1 cellular context compared by ENCODE assay signal in genomic region chr1:153792631-153793041, GRCh38.
TF ChIP-seq lines count a peak whose summit lies in the region.

No MANE protein-coding gene starts in this region.

TF ChIP-seq in IMR-90, 13 proteins besides CTCF, POLR2A, EP300 and RAD21:
- no peak for TF ChIP-seq MXI1 (IDR thresholded peaks at IDR 0.05; ENCODE audit: borderline replicate concordance, low read depth, low read length)
- TF ChIP-seq SMC3 (IDR thresholded peaks at IDR 0.05; ENCODE audit: low read depth, low read length) = no peak
- no peak for TF ChIP-seq CHD1 (IDR thresholded peaks at IDR 0.05; ENCODE audit: low read depth, low read length)
- no peak for TF ChIP-seq MAZ (IDR thresholded peaks at IDR 0.05; ENCODE audit: borderline replicate concordance, low read depth, low read length)
- no peak for TF ChIP-seq NFE2L2 (IDR thresholded peaks at IDR 0.05; ENCODE audit: low read depth, low read length)
- TF ChIP-seq BHLHE40 (IDR thresholded peaks at IDR 0.05; ENCODE audit: low read depth, low read length) = no peak
- TF ChIP-seq FOS (IDR thresholded peaks at IDR 0.05; ENCODE audit: low read depth, low read length) = no peak
- TF ChIP-seq USF2 (IDR thresholded peaks at IDR 0.05; ENCODE audit: low read depth, low read length) = no peak
- no peak for TF ChIP-seq RCOR1 (IDR thresholded peaks at IDR 0.05; ENCODE audit: insufficient replicate concordance, low read length)
- no peak for TF ChIP-seq CEBPB (IDR thresholded peaks at IDR 0.05; ENCODE audit: low read depth, low read length)
- TF ChIP-seq MAFK (IDR thresholded peaks at IDR 0.05; ENCODE audit: low read depth, low read length) = no peak
- TF ChIP-seq RFX5 (IDR thresholded peaks at IDR 0.05; ENCODE audit: low read depth, low read length) = no peak
- TF ChIP-seq ELK1 (IDR thresholded peaks at IDR 0.05; ENCODE audit: borderline replicate concordance, low read depth, low read length) = no peak
